Comparison of ENCODE assay signal across 10 cellular contexts in genomic region chr11:102546923-102547471, GRCh38. TPM values are rescaled to one million over a fixed set of nuclear protein-coding genes. Genes with fewer than 3 reads are reported as not detected.
DNase-seq lines count a peak whose midpoint lies in the region; ATAC-seq and TF ChIP-seq lines count a peak whose summit lies in the region.
"Had no signal": no experiment of that assay in that cellular context is flagged by ENCODE, and none has a peak within 500 bp of the region (broad histone marks: within the 10 kb centered on the region; RNA-seq: fewer than 3 reads in every experiment).

No MANE protein-coding gene starts in this region.

- H3K4me3 ChIP-seq in Peyer's patch = no peak overlapping the region

- peaks cover 0 to 5% of the 10 kb centered on the region in 2 donors for H3K9me3 Mint-ChIP-seq in activated naive CD4-positive, alpha-beta T cell treated with anti-CD3 and anti-CD28 coated beads, Interleukin-2, amount 50 U/mL, for 72 hours
- no peaks in the 10 kb centered on the region for H3K9me3 Mint-ChIP-seq in activated CD8-positive, alpha-beta memory T cell treated with anti-CD3 and anti-CD28 coated beads, Interleukin-2, amount 10 ng/mL, durations not matched to agents 7 days and 5 days (ENCODE audit: low read depth)

- CTCF ChIA-PET in activated CD8-positive, alpha-beta memory T cell treated with anti-CD3 and anti-CD28 coated beads, Interleukin-2, amount 10 ng/mL, durations not matched to agents 7 days and 5 days (lab: Charles Lee) = interaction anchor here (1.2 kb wide), 1 partner anchor 55 kb away, joined by 3 read pairs; no protein-coding TSS in a partner anchor

- H3K4me3 Mint-ChIP-seq in activated CD8-positive, alpha-beta memory T cell treated with anti-CD3 and anti-CD28 coated beads, Interleukin-2, amount 10 ng/mL, durations not matched to agents 7 days and 5 days = no peak overlapping the region

- no peaks in the 10 kb centered on the region for H3K36me3 Mint-ChIP-seq in activated naive CD4-positive, alpha-beta T cell treated with anti-CD3 and anti-CD28 coated beads, Interleukin-2, amount 50 U/mL, for 72 hours
- H3K36me3 Mint-ChIP-seq in activated CD8-positive, alpha-beta memory T cell treated with anti-CD3 and anti-CD28 coated beads, Interleukin-2, amount 10 ng/mL, durations not matched to agents 7 days and 5 days = no peaks in the 10 kb centered on the region

- TF ChIP-seq POLR2A in Peyer's patch (IDR thresholded peaks at IDR 0.05) = no peak

- DNase-seq in Daoy (ENCODE audit: low read depth) (peak; percentile 41), Peyer's patch (peak in 2 of 3 donors; percentile 51 to 62), nucleus accumbens (lab: John Stamatoyannopoulos, UW) (no peak), ureter (ENCODE audit: low spot score) (no peak)
- DNase-seq in activated naive CD4-positive, alpha-beta T cell treated with anti-CD3 and anti-CD28 coated beads, Interleukin-2, amount 50 U/mL, for 72 hours (ENCODE audit: low spot score in 2 of 2) = no peak
- DNase-seq in activated CD8-positive, alpha-beta memory T cell treated with anti-CD3 and anti-CD28 coated beads, Interleukin-2, amount 10 ng/mL, durations not matched to agents 7 days and 5 days = no peak
- DNase-seq: DND-41, NCI-H2107 had no signal

- H3K27me3 Mint-ChIP-seq in activated CD8-positive, alpha-beta memory T cell treated with anti-CD3 and anti-CD28 coated beads, Interleukin-2, amount 10 ng/mL, durations not matched to agents 7 days and 5 days = peaks cover 3% of the 10 kb centered on the region

- H3K27ac Mint-ChIP-seq in activated naive CD4-positive, alpha-beta T cell treated with anti-CD3 and anti-CD28 coated beads, Interleukin-2, amount 50 U/mL, for 72 hours = no peak overlapping the region
- no peak overlapping the region for H3K27ac Mint-ChIP-seq in activated CD8-positive, alpha-beta memory T cell treated with anti-CD3 and anti-CD28 coated beads, Interleukin-2, amount 10 ng/mL, durations not matched to agents 7 days and 5 days

- peak overlapping the region in 1 of 4 donors; percentile 18 for H3K27ac ChIP-seq in Peyer's patch

- no peaks in the 10 kb centered on the region for H3K4me1 ChIP-seq in Peyer's patch

- no peaks in the 10 kb centered on the region for H3K27me3 ChIP-seq in Peyer's patch

- H3K36me3 ChIP-seq in Peyer's patch = no peaks in the 10 kb centered on the region

- TF ChIP-seq CTCF in Peyer's patch (IDR thresholded peaks at IDR 0.05) = no peak

- ATAC-seq in GM19463 (IDR thresholded peaks at IDR 0.05; ENCODE audit: unreplicated experiment) (peak; percentile 80), HG03103 (IDR thresholded peaks at IDR 0.05; ENCODE audit: low read depth, unreplicated experiment) (peak; percentile 70)
- no peak for ATAC-seq in activated naive CD4-positive, alpha-beta T cell treated with anti-CD3 and anti-CD28 coated beads, Interleukin-2, amount 50 U/mL, for 72 hours
- ATAC-seq in activated CD8-positive, alpha-beta memory T cell treated with anti-CD3 and anti-CD28 coated beads, Interleukin-2, amount 10 ng/mL, durations not matched to agents 7 days and 5 days = no peak

- H3K4me1 Mint-ChIP-seq in activated CD8-positive, alpha-beta memory T cell treated with anti-CD3 and anti-CD28 coated beads, Interleukin-2, amount 10 ng/mL, durations not matched to agents 7 days and 5 days = peaks cover 3% of the 10 kb centered on the region

- no peaks in the 10 kb centered on the region for H3K9me3 ChIP-seq in Peyer's patch

RNA-seq across cellular contexts. Expression of gene MMP7, which starts 16.4 kb away (rescaled TPM):
- total RNA-seq in Daoy (2014; rRNA removed; shearing (Covaris generic)) = 4.7 and 5.9 TPM in 2 replicates
- total RNA-seq in Peyer's patch (1 to 10 TPM in 1 of 4 donors, not detected in 3; 1.1 TPM), ureter (226 TPM)
- total RNA-seq in activated naive CD4-positive, alpha-beta T cell treated with anti-CD3 and anti-CD28 coated beads, Interleukin-2, amount 50 U/mL, for 72 hours = not detected
- not detected for total RNA-seq in activated CD8-positive, alpha-beta memory T cell treated with anti-CD3 and anti-CD28 coated beads, Interleukin-2, amount 10 ng/mL, durations not matched to agents 7 days and 5 days

Comparison
In these comparisons a context has a peak if more than half of its experiments do, and no peak if none do; other contexts are left out.
1. DNase-seq: peak in Daoy (single experiment) and Peyer's patch (2 of 3); none in nucleus accumbens (0 of 56), activated naive CD4-positive, alpha-beta T cell treated with anti-CD3 and anti-CD28 coated beads, Interleukin-2, amount 50 U/mL, for 72 hours (0 of 2), ureter (single experiment) and activated CD8-positive, alpha-beta memory T cell treated with anti-CD3 and anti-CD28 coated beads, Interleukin-2, amount 10 ng/mL, durations not matched to agents 7 days and 5 days (single experiment).
2. ATAC-seq: peak in GM19463 (single experiment) and HG03103 (single experiment); none in activated naive CD4-positive, alpha-beta T cell treated with anti-CD3 and anti-CD28 coated beads, Interleukin-2, amount 50 U/mL, for 72 hours (0 of 2) and activated CD8-positive, alpha-beta memory T cell treated with anti-CD3 and anti-CD28 coated beads, Interleukin-2, amount 10 ng/mL, durations not matched to agents 7 days and 5 days (single experiment).
3. RNA of gene MMP7, which starts 16.4 kb away (total RNA-seq): 226 TPM in ureter (single experiment); 4.7 to 5.9 TPM in Daoy, 1.1 TPM in Peyer's patch, not detected in activated naive CD4-positive, alpha-beta T cell treated with anti-CD3 and anti-CD28 coated beads, Interleukin-2, amount 50 U/mL, for 72 hours and not detected in activated CD8-positive, alpha-beta memory T cell treated with anti-CD3 and anti-CD28 coated beads, Interleukin-2, amount 10 ng/mL, durations not matched to agents 7 days and 5 days; every median in the first group is over 10 times any median in the second.